9 cellular contexts compared by ENCODE assay signal in the genomic region with DNA sequence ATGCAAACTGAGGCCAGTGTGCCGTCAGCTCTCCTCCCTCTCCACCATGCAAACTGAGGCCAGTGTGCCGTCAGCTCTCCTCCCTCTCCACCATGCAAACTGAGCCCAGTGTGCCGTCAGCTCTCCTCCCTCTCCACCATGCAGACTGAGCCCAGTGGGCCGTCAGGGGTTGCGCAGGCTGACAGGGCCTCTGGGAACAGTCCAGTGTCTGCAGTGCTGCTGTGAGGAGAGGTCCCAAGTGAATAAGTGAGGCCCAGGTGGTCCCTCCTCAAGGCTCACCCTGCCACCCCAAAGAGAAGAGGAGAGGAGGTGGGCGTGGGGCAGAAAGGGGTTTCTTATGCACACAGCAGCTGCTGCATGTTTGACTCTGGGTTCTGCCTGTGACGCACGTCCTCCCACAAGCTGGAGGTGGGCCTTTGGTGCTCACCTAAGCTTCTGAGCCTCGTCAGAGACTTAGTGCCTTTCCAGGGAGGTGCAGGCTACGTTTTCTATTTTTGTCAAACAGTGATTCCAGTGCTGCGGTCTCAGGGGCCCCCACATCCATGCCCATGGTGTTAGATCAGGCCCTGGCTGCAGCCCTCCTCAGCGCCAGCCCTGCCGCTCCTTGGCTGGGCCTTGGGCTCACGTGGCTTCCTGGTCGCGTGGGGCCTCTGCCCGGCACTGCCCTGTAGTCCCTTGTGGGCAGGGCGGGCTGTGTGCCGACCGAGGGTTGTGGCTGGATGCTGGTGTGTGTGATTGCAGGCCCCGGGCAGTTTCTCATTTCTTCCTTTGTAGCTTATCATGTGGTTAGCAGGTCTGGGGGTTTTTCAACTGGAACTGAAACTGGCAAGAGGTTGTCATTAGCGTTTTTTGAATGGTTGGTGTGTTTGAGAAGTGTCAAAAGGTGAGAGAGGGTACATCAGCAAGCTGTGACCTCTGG. TPM values are rescaled to one million over a fixed set of nuclear protein-coding genes. Genes with fewer than 3 reads are reported as not detected.
DNase-seq lines count a peak whose midpoint lies in the region; ATAC-seq, FAIRE-seq and TF ChIP-seq lines count a peak whose summit lies in the region.
"Had no signal": no experiment of that assay in that cellular context is flagged by ENCODE, and none has a peak within 500 bp of the region (broad histone marks: within the 10 kb centered on the region; RNA-seq: fewer than 3 reads in every experiment).

No MANE protein-coding gene starts in this region.

- DNase-seq in GM13977 (ENCODE audit: low spot score) (peak; percentile 92), substantia nigra (lab: John Stamatoyannopoulos, UW) (peak in 43 of 49 donors; percentile 18 to 85 (median 55)), urothelium cell line (ENCODE audit: low spot score) (no peak), SHP77 treated with DMSO at 0.1 percent for 48 hours (lab: John Stamatoyannopoulos, UW) (no peak)
- DNase-seq in stimulated activated CD4-positive, alpha-beta T cell treated with anti-CD3 and anti-CD28 coated beads, Interleukin-15, amount 100 ng/mL, for 24 hours, result no peak
- DNase-seq: IMR-90 had no signal

- H3K4me1 ChIP-seq in HUES6 (ENCODE audit: control insufficient read depth, insufficient read depth, low read length), result peaks cover 9% of the 10 kb centered on the region; the same call in 1 of the 2 replicates
- H3K4me1 ChIP-seq in gastroesophageal sphincter, result peaks cover 0 to 90% (median 28%) of the 10 kb centered on the region in 3 donors

- no peaks in the 10 kb centered on the region for H3K9me3 ChIP-seq in HUES6 (ENCODE audit: control insufficient read depth, insufficient read depth, low read depth, low read length)
- no peaks in the 10 kb centered on the region for H3K9me3 ChIP-seq in gastroesophageal sphincter

- ATAC-seq in GM21529 (IDR thresholded peaks at IDR 0.05; ENCODE audit: unreplicated experiment), result peak; percentile 82
- peak; percentile 33 for ATAC-seq in gastroesophageal sphincter

- H3K4me3 ChIP-seq in HUES6 (ENCODE audit: low read depth, low read length) (no peak overlapping the region), gastroesophageal sphincter (no peak overlapping the region)

- in situ Hi-C loops in GM13977 (cut with MboI; ENCODE audit: low pct_unique_long_range_greater_than_20kb, low sequenced_read_pairs, unreplicated experiment), result no loop called here

- 29 to 66% methylated on average over 4 to 12 of the region's 22 CpGs for WGBS in gastroesophageal sphincter (ENCODE audit: low coverage in 1 of 2), 2 donors

- peak overlapping the region; percentile 32 for H3K9ac ChIP-seq in HUES6 (ENCODE audit: low read length)

- TF ChIP-seq EP300 in gastroesophageal sphincter (IDR thresholded peaks at IDR 0.05), result no peak

- FAIRE-seq in urothelium cell line (lab: Jason Lieb, UNC), result no peak

- H3K36me3 ChIP-seq in HUES6 (ENCODE audit: control insufficient read depth, insufficient read depth, low read length) (peaks cover 67% of the 10 kb centered on the region), gastroesophageal sphincter (peaks cover 0 to 72% of the 10 kb centered on the region in 2 donors)

- TF ChIP-seq POLR2A in gastroesophageal sphincter (IDR thresholded peaks at IDR 0.05), result no peak

- H3K27ac ChIP-seq in HUES6 (ENCODE audit: low read depth, low read length) (no peak overlapping the region), gastroesophageal sphincter (peak overlapping the region in 3 of 4 donors; percentile 1 to 99 (median 54)), substantia nigra (ENCODE audit: low read depth, low read length, poor library complexity, severe bottlenecking) (no peak overlapping the region)

- TF ChIP-seq CTCF in GM13977 (IDR thresholded peaks at IDR 0.05; ENCODE audit: extremely low read depth, insufficient read depth, missing control alignments), result no peak
- no peak for TF ChIP-seq CTCF in gastroesophageal sphincter (IDR thresholded peaks at IDR 0.05)

- H3K27me3 ChIP-seq in HUES6 (ENCODE audit: control insufficient read depth, insufficient read depth, low read length) (no peaks in the 10 kb centered on the region), gastroesophageal sphincter (no peaks in the 10 kb centered on the region)

RNA-seq across cellular contexts. Expression of a gene that starts 7.1 kb away (rescaled TPM):
- total RNA-seq in gastroesophageal sphincter, result 10 to 100 TPM; 16.8 to 33.8 (median 28.3) TPM

RNA-seq across cellular contexts. Expression of a gene that starts 42.8 kb away (rescaled TPM):
- total RNA-seq in gastroesophageal sphincter, result 100 to 1,000 TPM in 3 of 4 donors, 10 to 100 TPM in 1; 88.9 to 213 (median 165) TPM

Comparison
In these comparisons a context has a peak if more than half of its experiments do, and no peak if none do; other contexts are left out.
1. DNase-seq: peak in GM13977 (single experiment) and substantia nigra (43 of 49); none in urothelium cell line (single experiment), SHP77 treated with DMSO at 0.1 percent for 48 hours (single experiment) and stimulated activated CD4-positive, alpha-beta T cell treated with anti-CD3 and anti-CD28 coated beads, Interleukin-15, amount 100 ng/mL, for 24 hours (single experiment).
2. H3K27ac ChIP-seq: peak in gastroesophageal sphincter (3 of 4); none in HUES6 (single experiment) and substantia nigra (single experiment).